ENCODE assay signal across 22 cellular contexts in genomic region chr3:100682854-100683760, GRCh38. TPM values are rescaled to one million over a fixed set of nuclear protein-coding genes. Genes with fewer than 3 reads are reported as not detected.
DNase-seq lines count a peak whose midpoint lies in the region; ATAC-seq, FAIRE-seq and TF ChIP-seq lines count a peak whose summit lies in the region.
"Had no signal": no experiment of that assay in that cellular context is flagged by ENCODE, and none has a peak within 500 bp of the region (broad histone marks: within the 10 kb centered on the region; RNA-seq: fewer than 3 reads in every experiment).

No MANE protein-coding gene starts in this region.

- ATAC-seq in IMR-90 (ENCODE audit: low read depth) (no peak), heart left ventricle (peak in 3 of 4 donors; percentile 31 to 44 (median 42)), GM18858 (IDR thresholded peaks at IDR 0.05; ENCODE audit: unreplicated experiment) (no peak)
- no peak for ATAC-seq in activated CD4-positive, alpha-beta T cell treated with anti-CD3 and anti-CD28 coated beads for 36 hours

- H4K20me1 ChIP-seq in IMR-90 (ENCODE audit: insufficient read depth, low read length), result no peaks in the 10 kb centered on the region

- H3K4me1 Mint-ChIP-seq in activated CD4-positive, alpha-beta T cell treated with anti-CD3 and anti-CD28 coated beads for 36 hours, result no peaks in the 10 kb centered on the region
- H3K4me1 Mint-ChIP-seq: activated CD4-positive, alpha-beta memory T cell treated with anti-CD3 and anti-CD28 coated beads, Interleukin-2, amount 10 ng/mL, durations not matched to agents 7 days and 5 days; CD8-positive, alpha-beta memory T cell; nephron had no signal

- H3K4me3 ChIP-seq in IMR-90 (ENCODE audit: insufficient read depth, low read depth, low read length), result no peak overlapping the region
- no peak overlapping the region for H3K4me3 ChIP-seq in Peyer's patch
- peak overlapping the region in 7 of 12 donors; percentile 4 to 49 (median 33) for H3K4me3 ChIP-seq in heart left ventricle
- no peak overlapping the region for H3K4me3 ChIP-seq in small intestine (ENCODE audit: low read depth in 1 of 2, low read length in 2 of 2)
- H3K4me3 ChIP-seq in tibial nerve, result peak overlapping the region in 1 of 4 donors; percentile 3
- H3K4me3 ChIP-seq: breast epithelium, lung, uterus had no signal

- no TSS peak for BruUV-seq in IMR-90 (replicated peaks; lab: Mats Ljungman, UMichigan)

- H3K4ac ChIP-seq in IMR-90 (ENCODE audit: low read depth, low read length), result no peak overlapping the region

- no peak overlapping the region for H2AK5ac ChIP-seq in IMR-90 (ENCODE audit: low read depth, low read length)

- H3K9ac ChIP-seq in IMR-90 (ENCODE audit: low read depth, low read length), result no peak overlapping the region

- H2BK5ac ChIP-seq in IMR-90 (ENCODE audit: low read depth, low read length, poor library complexity, severe bottlenecking), result no peak overlapping the region

- no peak overlapping the region for H2BK120ac ChIP-seq in IMR-90 (ENCODE audit: low read depth, low read length)

- H2AK9ac ChIP-seq in IMR-90 (replicated peaks; ENCODE audit: low read depth, low read length, poor library complexity), result no peak overlapping the region

- H3K4me3 Mint-ChIP-seq in activated CD4-positive, alpha-beta T cell treated with anti-CD3 and anti-CD28 coated beads for 36 hours, result no peak overlapping the region
- H3K4me3 Mint-ChIP-seq: activated CD4-positive, alpha-beta memory T cell treated with anti-CD3 and anti-CD28 coated beads, Interleukin-2, amount 10 ng/mL, durations not matched to agents 7 days and 5 days; CD8-positive, alpha-beta memory T cell; nephron; T-helper 1 cell treated with Interleukin-12 subunit alpha and Interleukin-12 subunit beta and Interleukin-4 antibody, amounts not matched to agents 30 μg/mL and 1 μg/mL, for 36 hours had no signal

- peaks cover 2% of the 10 kb centered on the region for H3K27me3 Mint-ChIP-seq in activated CD4-positive, alpha-beta T cell treated with anti-CD3 and anti-CD28 coated beads for 36 hours

- no peak overlapping the region for H2BK15ac ChIP-seq in IMR-90 (ENCODE audit: low read depth, low read length)

- no peak overlapping the region for H3K27ac Mint-ChIP-seq in activated CD4-positive, alpha-beta T cell treated with anti-CD3 and anti-CD28 coated beads for 36 hours
- H3K27ac Mint-ChIP-seq: activated CD4-positive, alpha-beta memory T cell treated with anti-CD3 and anti-CD28 coated beads, Interleukin-2, amount 10 ng/mL, durations not matched to agents 7 days and 5 days; CD8-positive, alpha-beta memory T cell; nephron; T-helper 1 cell treated with Interleukin-12 subunit alpha and Interleukin-12 subunit beta and Interleukin-4 antibody, amounts not matched to agents 30 μg/mL and 1 μg/mL, for 36 hours had no signal

- no peaks in the 10 kb centered on the region for H3K9me3 ChIP-seq in IMR-90 (ENCODE audit: control insufficient read depth, insufficient read depth, low read length)
- H3K9me3 ChIP-seq in Peyer's patch, result no peaks in the 10 kb centered on the region
- H3K9me3 ChIP-seq in heart left ventricle, result no peaks in the 10 kb centered on the region
- no peaks in the 10 kb centered on the region for H3K9me3 ChIP-seq in small intestine (ENCODE audit: control insufficient read depth, low read depth)
- H3K9me3 ChIP-seq in tibial nerve, result no peaks in the 10 kb centered on the region
- H3K9me3 ChIP-seq: breast epithelium, uterus had no signal

- no peak overlapping the region for H3K27ac ChIP-seq in IMR-90 (ENCODE audit: insufficient read depth, low read length)
- H3K27ac ChIP-seq in Peyer's patch, result peak overlapping the region in 3 of 4 donors; percentile 21 to 74 (median 70)
- H3K27ac ChIP-seq in heart left ventricle, result no peak overlapping the region
- H3K27ac ChIP-seq in small intestine (ENCODE audit: low read depth in 1 of 2, low read length in 1 of 2), result peak overlapping the region; percentile 33 to 82
- H3K27ac ChIP-seq in tibial nerve, result no peak overlapping the region
- H3K27ac ChIP-seq: breast epithelium, heart right ventricle, uterus, WERI-Rb-1 had no signal

- no peak overlapping the region for H4K91ac ChIP-seq in IMR-90 (ENCODE audit: insufficient read depth, low read depth, low read length)

- dilution Hi-C loops in IMR-90 (cut with HindIII; ENCODE audit: low sequenced_read_pairs, unreplicated experiment), result no loop called here

- H3K4me1 ChIP-seq in IMR-90 (ENCODE audit: control insufficient read depth, insufficient read depth, low read length), result no peaks in the 10 kb centered on the region
- H3K4me1 ChIP-seq in Peyer's patch, result peaks cover 0 to 21% (median 0%) of the 10 kb centered on the region in 4 donors
- no peaks in the 10 kb centered on the region for H3K4me1 ChIP-seq in heart left ventricle
- peaks cover 0 to 8% of the 10 kb centered on the region in 2 donors for H3K4me1 ChIP-seq in small intestine (ENCODE audit: control insufficient read depth in 2 of 2, insufficient read depth in 1 of 2, low read depth in 1 of 2, low read length in 1 of 2)
- H3K4me1 ChIP-seq in tibial nerve, result no peaks in the 10 kb centered on the region
- H3K4me1 ChIP-seq: breast epithelium, heart right ventricle, uterus had no signal

- in situ Hi-C loops in IMR-90 (cut with MboI; ENCODE audit: low sequenced_read_pairs), result no loop called here

- H3K23ac ChIP-seq in IMR-90 (ENCODE audit: low read depth, low read length), result no peak overlapping the region

- WGBS in IMR-90 (ENCODE audit: extremely low coverage in 2 of 2, insufficient read length in 1 of 2), 2 experiments, result 0% methylated on average over 1 of the region's 18 CpGs; no CpG with 5 or more reads in 1 of the 2 experiments
- 78 to 84% (median 82%) methylated on average over 16 to 18 of the region's 18 CpGs for WGBS in heart left ventricle, 4 donors
- 32 to 75% (median 51%) methylated on average over 18 of the region's 18 CpGs for WGBS in small intestine, 3 donors
- 84% methylated on average over 15 to 18 of the region's 18 CpGs for WGBS in tibial nerve, 2 donors

- no peak overlapping the region for H3K14ac ChIP-seq in IMR-90 (replicated peaks; ENCODE audit: low read depth, low read length)

- CTCF ChIA-PET in IMR-90 (lab: Yijun Ruan, JAX), result no interaction called here
- CTCF ChIA-PET in activated CD4-positive, alpha-beta T cell treated with anti-CD3 and anti-CD28 coated beads for 36 hours (lab: Charles Lee), result no interaction called here

- no peak overlapping the region for H2BK20ac ChIP-seq in IMR-90 (ENCODE audit: low read depth, low read length)

- TF ChIP-seq CTCF in IMR-90 (conservative IDR thresholded peaks at IDR 0.05; ENCODE audit: low read depth, low read length) (no peak), Peyer's patch (IDR thresholded peaks at IDR 0.05) (no peak), heart left ventricle (IDR thresholded peaks at IDR 0.05) (no peak), tibial nerve (IDR thresholded peaks at IDR 0.05) (no peak)

- POLR2A ChIA-PET in IMR-90 (lab: Charles Lee; ENCODE audit: unreplicated experiment), result no interaction called here
- POLR2A ChIA-PET in activated CD4-positive, alpha-beta T cell treated with anti-CD3 and anti-CD28 coated beads for 36 hours (lab: Charles Lee), result no interaction called here

- no peak for DNase-seq in IMR-90
- DNase-seq in Peyer's patch, result peak in 2 of 3 donors; percentile 47 to 62
- no peak for DNase-seq in heart left ventricle
- DNase-seq in small intestine, result peak; percentile 61
- no peak for DNase-seq in tibial nerve (ENCODE audit: low spot score in 2 of 2)
- no peak for DNase-seq in activated CD4-positive, alpha-beta T cell treated with anti-CD3 and anti-CD28 coated beads for 36 hours
- no peak for DNase-seq in activated naive CD4-positive, alpha-beta T cell treated with Interleukin-2 at 50 U/mL for 16 hours
- DNase-seq: activated CD4-positive, alpha-beta memory T cell treated with anti-CD3 and anti-CD28 coated beads, Interleukin-2, amount 10 ng/mL, durations not matched to agents 7 days and 5 days; activated T-cell treated with anti-CD3 and anti-CD28 coated beads, Interleukin-2, amount 50 U/mL, for 48 hours; CD8-positive, alpha-beta memory T cell; effector CD8-positive, alpha-beta T cell; NCI-H187; stimulated activated CD4-positive, alpha-beta T cell treated with anti-CD3 and anti-CD28 coated beads, Interleukin-15, amount 100 ng/mL, for 24 hours; stimulated activated naive CD4-positive, alpha-beta T cell; uterus; WERI-Rb-1 had no signal

- no peak for FAIRE-seq in small intestine (lab: Jason Lieb, UNC)

- TF ChIP-seq POLR2A in IMR-90 (IDR thresholded peaks at IDR 0.05; ENCODE audit: low read depth, low read length) (no peak), Peyer's patch (IDR thresholded peaks at IDR 0.05) (no peak), heart left ventricle (IDR thresholded peaks at IDR 0.05) (no peak), tibial nerve (IDR thresholded peaks at IDR 0.05) (no peak)

- H3K9me3 Mint-ChIP-seq in activated CD4-positive, alpha-beta T cell treated with anti-CD3 and anti-CD28 coated beads for 36 hours (ENCODE audit: low read depth), result no peaks in the 10 kb centered on the region
- H3K9me3 Mint-ChIP-seq: activated CD4-positive, alpha-beta memory T cell treated with anti-CD3 and anti-CD28 coated beads, Interleukin-2, amount 10 ng/mL, durations not matched to agents 7 days and 5 days; T-helper 1 cell treated with Interleukin-12 subunit alpha and Interleukin-12 subunit beta and Interleukin-4 antibody, amounts not matched to agents 30 μg/mL and 1 μg/mL, for 36 hours had no signal

- no peak overlapping the region for H4K5ac ChIP-seq in IMR-90 (ENCODE audit: low read depth, low read length)

- H3K36me3 ChIP-seq in IMR-90 (ENCODE audit: control insufficient read depth, insufficient read depth, low read length), result no peaks in the 10 kb centered on the region
- no peaks in the 10 kb centered on the region for H3K36me3 ChIP-seq in Peyer's patch
- H3K36me3 ChIP-seq in heart left ventricle, result no peaks in the 10 kb centered on the region
- no peaks in the 10 kb centered on the region for H3K36me3 ChIP-seq in small intestine (ENCODE audit: control insufficient read depth in 2 of 2, insufficient read depth in 2 of 2, low read length in 2 of 2)
- no peaks in the 10 kb centered on the region for H3K36me3 ChIP-seq in tibial nerve
- H3K36me3 ChIP-seq: breast epithelium, heart right ventricle, uterus, WERI-Rb-1 had no signal

- H3K79me1 ChIP-seq in IMR-90 (ENCODE audit: low read depth in 1 of 2, low read length in 2 of 2), result no peaks in the 10 kb centered on the region

- H3K4me2 ChIP-seq in IMR-90 (ENCODE audit: low read depth, low read length), result no peak overlapping the region

- H3K9me1 ChIP-seq in IMR-90 (ENCODE audit: insufficient read depth, low read length), result peaks cover 4% of the 10 kb centered on the region; the same call in 1 of the 2 replicates

- intact Hi-C loops in IMR-90 (cut with micrococcal nuclease), result no loop called here
- intact Hi-C loops in heart left ventricle (cut with DNase I), result no loop called here
- intact Hi-C loops in activated CD4-positive, alpha-beta T cell treated with anti-CD3 and anti-CD28 coated beads for 36 hours (cut with DNase I, micrococcal nuclease), result no loop called here

- no peaks in the 10 kb centered on the region for H3K36me3 Mint-ChIP-seq in activated CD4-positive, alpha-beta T cell treated with anti-CD3 and anti-CD28 coated beads for 36 hours (ENCODE audit: low read depth)

- no peak overlapping the region for H3K18ac ChIP-seq in IMR-90 (ENCODE audit: low read depth, low read length)

- H3K27me3 ChIP-seq in IMR-90 (ENCODE audit: control insufficient read depth, insufficient read depth, low read length), result peaks cover 5% of the 10 kb centered on the region; the same call in 1 of the 2 replicates
- no peaks in the 10 kb centered on the region for H3K27me3 ChIP-seq in Peyer's patch
- no peaks in the 10 kb centered on the region for H3K27me3 ChIP-seq in heart left ventricle
- no peaks in the 10 kb centered on the region for H3K27me3 ChIP-seq in small intestine (ENCODE audit: control insufficient read depth in 2 of 2, insufficient read depth in 2 of 2, low read length in 2 of 2)
- H3K27me3 ChIP-seq in tibial nerve, result no peaks in the 10 kb centered on the region
- H3K27me3 ChIP-seq: breast epithelium, heart right ventricle, uterus had no signal

- H4K8ac ChIP-seq in IMR-90 (ENCODE audit: low read depth in 2 of 2, low read length in 2 of 2), result no peak overlapping the region

- no peak overlapping the region for H3K56ac ChIP-seq in IMR-90 (ENCODE audit: extremely low read depth, insufficient read depth, low read length)

- peak overlapping the region; percentile 58 for H2AFZ ChIP-seq in IMR-90 (replicated peaks; ENCODE audit: low read length, poor library complexity)

- TF ChIP-seq RAD21 in IMR-90 (IDR thresholded peaks at IDR 0.05; ENCODE audit: low read length), result no peak

- no peak for TF ChIP-seq EP300 in tibial nerve (IDR thresholded peaks at IDR 0.05)

RNA-seq across cellular contexts. Expression of gene TFG, which starts 26.2 kb away (rescaled TPM):
- total RNA-seq in IMR-90 (2012; rRNA removed) (47.7 and 69.7 TPM in 2 replicates), Peyer's patch (100 to 1,000 TPM in 3 of 4 donors, 10 to 100 TPM in 1; 75.1 to 188 (median 141) TPM), heart left ventricle (100 to 1,000 TPM in 2 of 9 donors, 10 to 100 TPM in 7; 68.2 to 103 (median 90.5) TPM), tibial nerve (10 to 100 TPM; 50.8 to 80.8 (median 62.8) TPM)
- polyA plus RNA-seq in IMR-90 (2012; rRNA removed) (129 and 165 TPM in 2 replicates), heart left ventricle (100 to 1,000 TPM in 1 of 2 donors, 10 to 100 TPM in 1; 54.9 to 115 TPM), small intestine (100 to 1,000 TPM in 2 of 3 donors, 10 to 100 TPM in 1; 89.7 to 196 (median 125) TPM)
- 57.2 and 127 TPM in 2 replicates for polyA plus RNA-seq in IMR-90 (2012; cell fraction: cytosol; rRNA removed)
- 101 and 131 TPM in 2 replicates for polyA plus RNA-seq in IMR-90 (2012; cell fraction: nucleus; rRNA removed; ENCODE audit: low replicate concordance)
- 10 to 100 TPM; 61.4 to 79.8 TPM for total RNA-seq in activated CD4-positive, alpha-beta T cell treated with anti-CD3 and anti-CD28 coated beads for 36 hours

Comparison
In these comparisons a context has a peak if more than half of its experiments do, and no peak if none do; other contexts are left out.
1. ATAC-seq: peak in heart left ventricle (3 of 4); none in IMR-90 (single experiment), activated CD4-positive, alpha-beta T cell treated with anti-CD3 and anti-CD28 coated beads for 36 hours (single experiment) and GM18858 (single experiment).
2. DNase-seq: peak in Peyer's patch (2 of 3) and small intestine (single experiment); none in IMR-90 (single experiment), heart left ventricle (0 of 5), tibial nerve (0 of 2), activated CD4-positive, alpha-beta T cell treated with anti-CD3 and anti-CD28 coated beads for 36 hours (single experiment) and activated naive CD4-positive, alpha-beta T cell treated with Interleukin-2 at 50 U/mL for 16 hours (single experiment).
3. H3K27ac ChIP-seq: peak in Peyer's patch (3 of 4) and small intestine (2 of 2); none in IMR-90 (single experiment), heart left ventricle (0 of 12) and tibial nerve (0 of 4).
4. H3K4me3 ChIP-seq: peak in heart left ventricle (7 of 12); none in IMR-90 (single experiment), Peyer's patch (0 of 4) and small intestine (0 of 2).